Comparison of ENCODE assay signal across 20 cellular contexts in the genomic region with DNA sequence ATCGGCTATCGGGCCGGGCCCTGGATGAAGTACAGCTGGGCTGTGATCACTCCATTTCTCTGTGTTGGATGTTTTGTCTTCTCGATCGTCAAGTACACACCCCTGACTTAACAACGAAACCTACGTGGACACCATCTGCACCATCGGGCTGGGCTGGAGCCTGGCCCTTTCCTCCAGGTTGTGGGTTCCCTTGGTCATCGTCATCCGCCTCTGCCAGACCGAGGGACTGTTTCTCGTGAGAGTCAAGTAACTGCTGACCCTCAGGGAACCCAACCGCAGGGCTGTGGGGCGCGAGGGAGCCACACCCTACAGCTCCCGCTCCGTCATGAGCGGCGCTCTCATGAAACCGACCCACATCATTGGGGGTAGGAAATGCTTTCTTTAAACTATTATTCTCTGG.
A peak's percentile ranks its signal among the peaks of the same experiment; 100 is the strongest.
DNase-seq lines count a peak whose midpoint lies in the region; ATAC-seq, FAIRE-seq and TF ChIP-seq lines count a peak whose summit lies in the region.
"Had no signal": no experiment of that assay in that cellular context is flagged by ENCODE, and none has a peak within 500 bp of the region (broad histone marks: within the 10 kb centered on the region; RNA-seq: fewer than 3 reads in every experiment).

No MANE protein-coding gene starts in this region.

- peaks cover 7% of the 10 kb centered on the region; the same call in 1 of the 3 replicates for H3K9me3 Mint-ChIP-seq in GM23338
- H3K9me3 Mint-ChIP-seq in neural progenitor cell: peaks cover 11% of the 10 kb centered on the region

- H3K36me3 ChIP-seq in GM23338 (ENCODE audit: insufficient read depth) (no peaks in the 10 kb centered on the region), K562 (ENCODE audit: control insufficient read depth, insufficient read depth, low read length) (no peaks in the 10 kb centered on the region), kidney (ENCODE audit: control insufficient read depth in 1 of 2, insufficient read depth in 2 of 2, low read length in 2 of 2) (no peaks in the 10 kb centered on the region), neural progenitor cell (peaks cover 4% of the 10 kb centered on the region)

- CTCF ChIA-PET in K562 (lab: Yijun Ruan, JAX; ENCODE audit: low intra/inter-chr PET ratio): no interaction called here

- POLR2A ChIA-PET in K562 (lab: Yijun Ruan, JAX): no interaction called here

- no peak for TF ChIP-seq EP300 in K562 (IDR thresholded peaks at IDR 0.05; ENCODE audit: low read length)

- intact Hi-C loops in K562 (cut with micrococcal nuclease): no loop called here
- intact Hi-C loops in kidney (cut with DNase I): no loop called here
- intact Hi-C loops in posterior vena cava (cut with DNase I): no loop called here

- no peaks in the 10 kb centered on the region for H3K9me1 ChIP-seq in K562 (ENCODE audit: control insufficient read depth, insufficient read depth, low read length)

- FAIRE-seq in K562 (lab: Jason Lieb, UNC) (no peak), kidney (lab: Jason Lieb, UNC) (no peak)
- FAIRE-seq: GM12891, GM18507 had no signal

- H3K4me3 ChIP-seq in GM23338 (no peak overlapping the region), K562 (peak overlapping the region; percentile 8; the same call in 1 of the 2 replicates), kidney (ENCODE audit: low read length in 2 of 2) (no peak overlapping the region), neural progenitor cell (no peak overlapping the region)

- no peaks in the 10 kb centered on the region for H3K9me3 ChIP-seq in K562 (replicated peaks; ENCODE audit: control insufficient read depth, insufficient read depth, low read depth, low read length)
- no peaks in the 10 kb centered on the region for H3K9me3 ChIP-seq in kidney (ENCODE audit: control insufficient read depth in 1 of 2, low read length in 2 of 2)
- H3K9me3 ChIP-seq in neural progenitor cell (ENCODE audit: low read depth): no peaks in the 10 kb centered on the region

- in situ Hi-C loops in K562 (cut with MboI): no loop called here

- H3K27me3 Mint-ChIP-seq in GM23338 (ENCODE audit: insufficient read depth, low read depth, poor library complexity) (peaks cover 2% of the 10 kb centered on the region), neural progenitor cell (ENCODE audit: insufficient read depth, low read depth) (no peaks in the 10 kb centered on the region)
- H3K27me3 Mint-ChIP-seq: CD4-positive, alpha-beta memory T cell had no signal

- H3K4me1 ChIP-seq in GM23338 (ENCODE audit: insufficient read depth) (no peaks in the 10 kb centered on the region), K562 (replicated peaks in 1 of 2; ENCODE audit: control insufficient read depth in 2 of 2, insufficient read depth in 2 of 2, low read length in 2 of 2) (no peaks in the 10 kb centered on the region; a peak in 1 of 5 replicates), kidney (ENCODE audit: control insufficient read depth in 1 of 2, insufficient read depth in 1 of 2, low read depth in 1 of 2, low read length in 2 of 2) (no peaks in the 10 kb centered on the region), neural progenitor cell (no peaks in the 10 kb centered on the region)

- no peaks in the 10 kb centered on the region for H4K20me1 ChIP-seq in GM23338 (replicated peaks; ENCODE audit: insufficient read depth)
- H4K20me1 ChIP-seq in K562 (replicated peaks; ENCODE audit: control insufficient read depth, insufficient read depth, low read length): no peaks in the 10 kb centered on the region
- no peaks in the 10 kb centered on the region for H4K20me1 ChIP-seq in neural progenitor cell (ENCODE audit: low read depth)

- H3F3A ChIP-seq in GM23338 (replicated peaks; ENCODE audit: low read depth) (no peaks in the 10 kb centered on the region), neural progenitor cell (ENCODE audit: low read depth) (no peaks in the 10 kb centered on the region)

- no peak for TF ChIP-seq POLR2A in K562 (conservative IDR thresholded peaks at IDR 0.05)

- H3K36me3 Mint-ChIP-seq in GM23338 (ENCODE audit: low read depth) (no peaks in the 10 kb centered on the region), neural progenitor cell (no peaks in the 10 kb centered on the region)
- H3K36me3 Mint-ChIP-seq: CD4-positive, alpha-beta memory T cell had no signal

- H3K4me1 Mint-ChIP-seq in GM23338 (no peaks in the 10 kb centered on the region), neural progenitor cell (no peaks in the 10 kb centered on the region)
- H3K4me1 Mint-ChIP-seq: CD4-positive, alpha-beta memory T cell had no signal

- BruUV-seq in K562 (replicated peaks; lab: Mats Ljungman, UMichigan): no TSS peak

- ATAC-seq in GM23338 (no peak), K562 (peak; percentile 77), HG02970 (IDR thresholded peaks at IDR 0.05; ENCODE audit: low FRiP score, unreplicated experiment) (no peak)

- H3K9me2 ChIP-seq in GM23338 (ENCODE audit: insufficient read depth): peaks cover 3% of the 10 kb centered on the region; the same call in 1 of the 2 replicates

- H3K27me3 ChIP-seq in GM23338 (ENCODE audit: insufficient read depth) (no peaks in the 10 kb centered on the region), K562 (ENCODE audit: control insufficient read depth in 2 of 2, insufficient read depth in 2 of 2, low read length in 2 of 2) (no peaks in the 10 kb centered on the region), neural progenitor cell (no peaks in the 10 kb centered on the region)

- DNase-seq in GM23338 (ENCODE audit: low spot score) (no peak), K562 (ENCODE audit: extremely low read depth in 1 of 4, low spot score in 3 of 4) (peak in 2 of 4 experiments; percentile 8 to 34), kidney (peak; percentile 51), posterior vena cava (ENCODE audit: low spot score) (peak; percentile 69), hepatic stellate cell (ENCODE audit: low spot score) (no peak), neural progenitor cell (ENCODE audit: low spot score) (no peak), hippocampal formation (lab: John Stamatoyannopoulos, UW) (no peak)
- DNase-seq: C1 segment of cervical spinal cord; Calu3; CD4-positive, alpha-beta memory T cell; COR-L47; DMS53; DMS79 treated with DMSO at 0.1 percent for 48 hours; GF-D8; GOT3; H7; HCEC 1CT had no signal

- H3K4me2 ChIP-seq in GM23338 (no peak overlapping the region), K562 (ENCODE audit: insufficient read depth, low read length) (peak overlapping the region; percentile 52), neural progenitor cell (no peak overlapping the region)

- H2AFZ ChIP-seq in GM23338 (peak overlapping the region; percentile 38; the same call in 1 of the 2 replicates), K562 (ENCODE audit: low read depth, low read length) (peak overlapping the region; percentile 82), neural progenitor cell (replicated peaks) (no peak overlapping the region)

- H3K27ac Mint-ChIP-seq in GM23338 (no peak overlapping the region), neural progenitor cell (no peak overlapping the region)
- H3K27ac Mint-ChIP-seq: CD4-positive, alpha-beta memory T cell had no signal

- WGBS in K562 (ENCODE audit: insufficient coverage, low coverage, missing lambda C conversion rate): 5% methylated on average over 18 of the region's 20 CpGs

- no peak overlapping the region for H3K27ac ChIP-seq in GM23338 (ENCODE audit: low read depth)
- H3K27ac ChIP-seq in K562 (ENCODE audit: extremely low read depth, low read depth, low read length): no peak overlapping the region
- no peak overlapping the region for H3K27ac ChIP-seq in kidney (ENCODE audit: low read depth in 2 of 2, low read length in 2 of 2)
- H3K27ac ChIP-seq in neural progenitor cell: no peak overlapping the region

- no peak overlapping the region for H3K4me3 Mint-ChIP-seq in GM23338
- H3K4me3 Mint-ChIP-seq in neural progenitor cell: no peak overlapping the region
- H3K4me3 Mint-ChIP-seq: CD4-positive, alpha-beta memory T cell had no signal

- H3K79me2 ChIP-seq in GM23338 (replicated peaks; ENCODE audit: insufficient read depth) (no peaks in the 10 kb centered on the region), K562 (ENCODE audit: control insufficient read depth, insufficient read depth, low read length) (no peaks in the 10 kb centered on the region), neural progenitor cell (ENCODE audit: low read depth) (no peaks in the 10 kb centered on the region)

- no peak for TF ChIP-seq RAD21 in K562 (CRISPR knock-in tag; conservative IDR thresholded peaks at IDR 0.05 in 1 of 2, IDR thresholded peaks at IDR 0.05 in 1 of 2)

- H3K9ac ChIP-seq in K562 (ENCODE audit: insufficient read depth in 1 of 2, low read depth in 2 of 2, low read length in 2 of 2) (0 out of 4 replicates have a peak overlapping the region, but pooled peaks of 1 of the 2 experiments have one; percentile 20), kidney (ENCODE audit: low read length in 2 of 2) (no peak overlapping the region), neural progenitor cell (no peak overlapping the region)

- no peak for TF ChIP-seq CTCF in GM23338 (conservative IDR thresholded peaks at IDR 0.05; ENCODE audit: low read depth in 2 of 2)
- no peak for TF ChIP-seq CTCF in K562 (IDR thresholded peaks at IDR 0.05 in 2 of 3, conservative IDR thresholded peaks at IDR 0.05 in 1 of 3; ENCODE audit: insufficient read depth in 2 of 3, low read depth in 1 of 3, low read length in 3 of 3)
- TF ChIP-seq CTCF in kidney (IDR thresholded peaks at IDR 0.05; ENCODE audit: borderline replicate concordance, extremely low read depth, insufficient read depth): no peak
- TF ChIP-seq CTCF in neural progenitor cell (IDR thresholded peaks at IDR 0.05): no peak

TF ChIP-seq in GM23338, 12 proteins besides CTCF, POLR2A, EP300 and RAD21:
- no peak for TF ChIP-seq STAT1 (IDR thresholded peaks at IDR 0.05; ENCODE audit: unreplicated experiment)

TF ChIP-seq in K562, 482 proteins besides CTCF, POLR2A, EP300 and RAD21:
- peak; percentile 10 for TF ChIP-seq HNRNPLL (IDR thresholded peaks at IDR 0.05; ENCODE audit: low read depth, low read length, poor library complexity, severe bottlenecking)
- TF ChIP-seq, protein P1, sequence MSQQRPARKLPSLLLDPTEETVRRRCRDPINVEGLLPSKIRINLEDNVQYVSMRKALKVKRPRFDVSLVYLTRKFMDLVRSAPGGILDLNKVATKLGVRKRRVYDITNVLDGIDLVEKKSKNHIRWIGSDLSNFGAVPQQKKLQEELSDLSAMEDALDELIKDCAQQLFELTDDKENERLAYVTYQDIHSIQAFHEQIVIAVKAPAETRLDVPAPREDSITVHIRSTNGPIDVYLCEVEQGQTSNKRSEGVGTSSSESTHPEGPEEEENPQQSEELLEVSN (IDR thresholded peaks at IDR 0.05; ENCODE audit: borderline replicate concordance in 1 of 2, extremely low read depth in 1 of 2, insufficient read depth in 1 of 2, insufficient read length in 1 of 2, low read depth in 1 of 2, low read length in 1 of 2, poor library complexity in 1 of 2, severe bottlenecking in 1 of 2): peak in 1 of 2 experiments; percentile 14
- TF ChIP-seq ZNF140 (CRISPR knock-in tag; IDR thresholded peaks at IDR 0.05): no peak

Comparison
In these comparisons a context has a peak if more than half of its experiments do, and no peak if none do; other contexts are left out.
1. DNase-seq: peak in kidney (single experiment) and posterior vena cava (single experiment); none in GM23338 (single experiment), hepatic stellate cell (single experiment), neural progenitor cell (single experiment) and hippocampal formation (0 of 2).